ENCODE assay signal across 9 cellular contexts in genomic region chr9:124855944-124856773, GRCh38. TPM values are rescaled to one million over a fixed set of nuclear protein-coding genes. Genes with fewer than 3 reads are reported as not detected.
DNase-seq lines count a peak whose midpoint lies in the region; ATAC-seq, FAIRE-seq and TF ChIP-seq lines count a peak whose summit lies in the region.
"Had no signal": no experiment of that assay in that cellular context is flagged by ENCODE, and none has a peak within 500 bp of the region (broad histone marks: within the 10 kb centered on the region; RNA-seq: fewer than 3 reads in every experiment).

No MANE protein-coding gene starts in this region.

- peaks cover 61% of the 10 kb centered on the region for H3K36me3 Mint-ChIP-seq in Calu3 (ENCODE audit: insufficient read depth, unreplicated experiment)
- H3K36me3 Mint-ChIP-seq in CD14-positive monocyte = peaks cover 36 to 40% of the 10 kb centered on the region in 2 donors
- H3K36me3 Mint-ChIP-seq: IgD-negative memory B cell had no signal

- no peak overlapping the region for H2AFZ ChIP-seq in GM23248

- intact Hi-C loops in Calu3 (cut with micrococcal nuclease; ENCODE audit: unreplicated experiment) (no loop called here), CD14-positive monocyte (cut with micrococcal nuclease) (no loop called here)

- no peak for ATAC-seq in HG03045 (IDR thresholded peaks at IDR 0.05; ENCODE audit: unreplicated experiment)

- CTCF ChIA-PET in Calu3 (lab: Charles Lee) = interaction anchor here (0.8 to 1.4 kb wide), 4 partner anchors 61 to 84 kb away, joined by 3 to 4 read pairs (median 4); no protein-coding TSS in a partner anchor

- H3K4me1 Mint-ChIP-seq in Calu3 (ENCODE audit: low read depth, unreplicated experiment) = peaks cover 9% of the 10 kb centered on the region
- H3K4me1 Mint-ChIP-seq in CD14-positive monocyte = peaks cover 28% of the 10 kb centered on the region

- BruUV-seq in Calu3 (replicated peaks; lab: Mats Ljungman, UMichigan) = no TSS peak

- H3F3A ChIP-seq in GM23248 (ENCODE audit: insufficient read depth) = peaks cover 42% of the 10 kb centered on the region

- H4K20me1 ChIP-seq in GM23248 (ENCODE audit: insufficient read depth) = peaks cover 18% of the 10 kb centered on the region

- H3K4me1 ChIP-seq in GM23248 (ENCODE audit: insufficient read depth) (peaks cover 12% of the 10 kb centered on the region), SJCRH30 (peaks cover 38% of the 10 kb centered on the region), iPS-15b (ENCODE audit: control insufficient read depth, insufficient read depth, low read length) (peaks cover 5% of the 10 kb centered on the region), Peyer's patch (peaks cover 6 to 36% (median 11%) of the 10 kb centered on the region in 4 donors)

- H3K27ac ChIP-seq in GM23248 = no peak overlapping the region
- no peak overlapping the region for H3K27ac ChIP-seq in SJCRH30
- H3K27ac ChIP-seq in Peyer's patch = no peak overlapping the region

- FAIRE-seq in HTR-8/SVneo (lab: Jason Lieb, UNC) = no peak

- DNase-seq in Calu3 (peak; percentile 49), GM23248 (peak; percentile 54), SJCRH30 (peak; percentile 68), HTR-8/SVneo (ENCODE audit: insufficient read length, low spot score) (no peak), CD14-positive monocyte (ENCODE audit: low spot score) (no peak), Peyer's patch (no peak)

- H3K36me3 ChIP-seq in GM23248 (ENCODE audit: low read depth) = peaks cover 27% of the 10 kb centered on the region
- peaks cover 50% of the 10 kb centered on the region for H3K36me3 ChIP-seq in SJCRH30
- peaks cover 46% of the 10 kb centered on the region for H3K36me3 ChIP-seq in iPS-15b (ENCODE audit: control insufficient read depth, insufficient read depth, low read length)
- H3K36me3 ChIP-seq in Peyer's patch = peaks cover 0 to 35% (median 0%) of the 10 kb centered on the region in 3 donors

- WGBS in GM23248 (ENCODE audit: low coverage in 1 of 2, low lambda C conversion rate in 2 of 2, missing lambda C conversion rate in 2 of 2), 2 experiments = 50% methylated on average over 13 to 14 of the region's 16 CpGs

- H3K4me3 ChIP-seq in GM23248 (no peak overlapping the region), SJCRH30 (no peak overlapping the region), iPS-15b (ENCODE audit: low read depth, low read length) (no peak overlapping the region), Peyer's patch (no peak overlapping the region)

- H3K27ac Mint-ChIP-seq in Calu3 (ENCODE audit: unreplicated experiment) (no peak overlapping the region), CD14-positive monocyte (peak overlapping the region in 1 of 7 donors; percentile 74)

- peaks cover 26% of the 10 kb centered on the region for H3K79me2 ChIP-seq in GM23248 (ENCODE audit: insufficient read depth)

- H3K9me3 ChIP-seq in GM23248 (ENCODE audit: low read depth) (no peaks in the 10 kb centered on the region), SJCRH30 (replicated peaks) (no peaks in the 10 kb centered on the region), iPS-15b (ENCODE audit: control insufficient read depth, insufficient read depth, low read length) (no peaks in the 10 kb centered on the region), Peyer's patch (no peaks in the 10 kb centered on the region)

- H3K27me3 ChIP-seq in GM23248 (replicated peaks; ENCODE audit: insufficient read depth) (no peaks in the 10 kb centered on the region), SJCRH30 (no peaks in the 10 kb centered on the region), iPS-15b (ENCODE audit: control insufficient read depth, insufficient read depth, low read length) (no peaks in the 10 kb centered on the region), Peyer's patch (no peaks in the 10 kb centered on the region)

- H3K9ac ChIP-seq in GM23248 (no peak overlapping the region), iPS-15b (ENCODE audit: low read depth, low read length) (peak overlapping the region; percentile 47)

- H3K9me3 Mint-ChIP-seq in Calu3 (ENCODE audit: low read depth, unreplicated experiment) (no peaks in the 10 kb centered on the region), CD14-positive monocyte (no peaks in the 10 kb centered on the region)
- H3K9me3 Mint-ChIP-seq: IgD-negative memory B cell had no signal

- TF ChIP-seq CTCF in Calu3 (IDR thresholded peaks at IDR 0.05; ENCODE audit: unreplicated experiment) (no peak), CD14-positive monocyte (IDR thresholded peaks at IDR 0.05) (no peak), Peyer's patch (IDR thresholded peaks at IDR 0.05) (peak in 3 of 6 experiments; percentile 9 to 19 (median 12))

- no peaks in the 10 kb centered on the region for H3K27me3 Mint-ChIP-seq in Calu3 (ENCODE audit: unreplicated experiment)
- peaks cover 4 to 12% (median 5%) of the 10 kb centered on the region in 3 donors for H3K27me3 Mint-ChIP-seq in CD14-positive monocyte (ENCODE audit: low read depth in 3 of 3)
- H3K27me3 Mint-ChIP-seq: IgD-negative memory B cell had no signal

- H3K9me2 ChIP-seq in GM23248 (ENCODE audit: insufficient read depth) = no peaks in the 10 kb centered on the region

- no peak for TF ChIP-seq POLR2A in Peyer's patch (IDR thresholded peaks at IDR 0.05)

- in situ Hi-C loops in GM23248 (cut with MboI) = no loop called here

- no peak overlapping the region for H3K4me2 ChIP-seq in GM23248 (ENCODE audit: unreplicated experiment)

- H3K4me3 Mint-ChIP-seq in Calu3 (ENCODE audit: low read depth, unreplicated experiment) = no peak overlapping the region
- no peak overlapping the region for H3K4me3 Mint-ChIP-seq in CD14-positive monocyte

RNA-seq across cellular contexts. Expression of gene WDR38, which starts 2.9 kb away (rescaled TPM):
- total RNA-seq in Calu3 (2022) = not detected in 2 replicates
- not detected in 2 replicates for total RNA-seq in GM23248 (2014; rRNA removed; shearing (Covaris generic))
- polyA plus RNA-seq in GM23248 (2016; fragmentation: Nextera tagmentation; extraction: Ambion mirVana) = not detected in 2 replicates
- total RNA-seq in SJCRH30 (2014; rRNA removed; shearing (Covaris generic)) = not detected in 2 replicates
- not detected for polyA plus RNA-seq in CD14-positive monocyte
- total RNA-seq in Peyer's patch = not detected
- polyA plus RNA-seq: IgD-negative memory B cell had no signal

RNA-seq across cellular contexts. Expression of gene RPL35, which starts 5.6 kb away (rescaled TPM):
- total RNA-seq in Calu3 (2022) = 718 and 736 TPM in 2 replicates
- 1,199 and 1,347 TPM in 2 replicates for total RNA-seq in GM23248 (2014; rRNA removed; shearing (Covaris generic))
- polyA plus RNA-seq in GM23248 (2016; fragmentation: Nextera tagmentation; extraction: Ambion mirVana) = 1,193 and 1,202 TPM in 2 replicates
- total RNA-seq in SJCRH30 (2014; rRNA removed; shearing (Covaris generic)) = 3,495 and 5,082 TPM in 2 replicates
- 100 to 1,000 TPM; 660 to 828 TPM for polyA plus RNA-seq in CD14-positive monocyte
- total RNA-seq in Peyer's patch = 1,000 to 10,000 TPM in 1 of 4 donors, 100 to 1,000 TPM in 3; 462 to 1,338 (median 588) TPM

RNA-seq across cellular contexts. Expression of gene ARPC5L, which starts 5.8 kb away (rescaled TPM):
- total RNA-seq in Calu3 (2022) (33.2 and 38.2 TPM in 2 replicates), Peyer's patch (10 to 100 TPM; 15.7 to 23.5 (median 18.0) TPM)
- total RNA-seq in GM23248 (2014; rRNA removed; shearing (Covaris generic)) = 21.9 and 31.5 TPM in 2 replicates
- polyA plus RNA-seq in GM23248 (2016; fragmentation: Nextera tagmentation; extraction: Ambion mirVana) (75.0 and 77.6 TPM in 2 replicates), CD14-positive monocyte (10 to 100 TPM; 16.0 to 20.7 TPM)
- total RNA-seq in SJCRH30 (2014; rRNA removed; shearing (Covaris generic)) = 54.0 and 58.5 TPM in 2 replicates

Comparison
In these comparisons a context has a peak if more than half of its experiments do, and no peak if none do; other contexts are left out.
1. DNase-seq: peak in Calu3 (single experiment), GM23248 (single experiment) and SJCRH30 (2 of 2); none in HTR-8/SVneo (single experiment), CD14-positive monocyte (single experiment) and Peyer's patch (0 of 3).